Comparison of ENCODE assay signal across 8 cellular contexts in genomic region chr7:7944619-7945282, GRCh38. TPM values are rescaled to one million over a fixed set of nuclear protein-coding genes. Genes with fewer than 3 reads are reported as not detected.
DNase-seq lines count a peak whose midpoint lies in the region; ATAC-seq and TF ChIP-seq lines count a peak whose summit lies in the region.

No MANE protein-coding gene starts in this region.

- DNase-seq in NCI-H69 (lab: John Stamatoyannopoulos, UW), result peak; percentile 38
- peak; percentile 48 to 67 for DNase-seq in activated naive CD4-positive, alpha-beta T cell treated with anti-CD3 and anti-CD28 coated beads, Interleukin-2, amount 50 U/mL, for 72 hours (ENCODE audit: low spot score in 2 of 2)
- DNase-seq in stimulated activated CD4-positive, alpha-beta T cell treated with anti-CD3 and anti-CD28 coated beads, Interleukin-2, amount 100 ng/mL, for 48 hours, result peak; percentile 20 to 28
- no peak for DNase-seq in NCI-H1417 treated with DMSO at 0.1 percent for 48 hours (lab: John Stamatoyannopoulos, UW)
- DNase-seq in NCI-H226, result no peak
- DNase-seq in epidermal melanocyte (ENCODE audit: insufficient read length, low spot score), result no peak

- no peaks in the 10 kb centered on the region for H3K9me3 Mint-ChIP-seq in activated naive CD4-positive, alpha-beta T cell treated with anti-CD3 and anti-CD28 coated beads, Interleukin-2, amount 50 U/mL, for 72 hours

- peak overlapping the region; percentile 46 to 80 for H3K27ac Mint-ChIP-seq in activated naive CD4-positive, alpha-beta T cell treated with anti-CD3 and anti-CD28 coated beads, Interleukin-2, amount 50 U/mL, for 72 hours

- TF ChIP-seq POLR2A in GM18505 (IDR thresholded peaks at IDR 0.05; ENCODE audit: borderline replicate concordance, extremely low read depth, insufficient read depth, insufficient read length), result no peak

- peak; percentile 93 for ATAC-seq in GM18505 (IDR thresholded peaks at IDR 0.05; ENCODE audit: unreplicated experiment)
- ATAC-seq in HG02571 (IDR thresholded peaks at IDR 0.05; ENCODE audit: unreplicated experiment), result peak; percentile 86
- peak; percentile 93 to 95 for ATAC-seq in activated naive CD4-positive, alpha-beta T cell treated with anti-CD3 and anti-CD28 coated beads, Interleukin-2, amount 50 U/mL, for 72 hours

- no peaks in the 10 kb centered on the region for H3K36me3 Mint-ChIP-seq in activated naive CD4-positive, alpha-beta T cell treated with anti-CD3 and anti-CD28 coated beads, Interleukin-2, amount 50 U/mL, for 72 hours

RNA-seq across cellular contexts. Expression of gene GLCCI1, which starts 23.8 kb away (rescaled TPM):
- 10 to 100 TPM; 16.7 to 20.9 TPM for total RNA-seq in activated naive CD4-positive, alpha-beta T cell treated with anti-CD3 and anti-CD28 coated beads, Interleukin-2, amount 50 U/mL, for 72 hours

Comparison
In these comparisons a context has a peak if more than half of its experiments do, and no peak if none do; other contexts are left out.
1. DNase-seq: peak in NCI-H69 (single experiment), activated naive CD4-positive, alpha-beta T cell treated with anti-CD3 and anti-CD28 coated beads, Interleukin-2, amount 50 U/mL, for 72 hours (2 of 2) and stimulated activated CD4-positive, alpha-beta T cell treated with anti-CD3 and anti-CD28 coated beads, Interleukin-2, amount 100 ng/mL, for 48 hours (2 of 2); none in NCI-H1417 treated with DMSO at 0.1 percent for 48 hours (single experiment), NCI-H226 (single experiment) and epidermal melanocyte (single experiment).
2. Peak in every context shown above with its lines, with median percentiles within 50 percentile points of each other: ATAC-seq.